ENCODE assay signal across 14 cellular contexts in the genomic region with DNA sequence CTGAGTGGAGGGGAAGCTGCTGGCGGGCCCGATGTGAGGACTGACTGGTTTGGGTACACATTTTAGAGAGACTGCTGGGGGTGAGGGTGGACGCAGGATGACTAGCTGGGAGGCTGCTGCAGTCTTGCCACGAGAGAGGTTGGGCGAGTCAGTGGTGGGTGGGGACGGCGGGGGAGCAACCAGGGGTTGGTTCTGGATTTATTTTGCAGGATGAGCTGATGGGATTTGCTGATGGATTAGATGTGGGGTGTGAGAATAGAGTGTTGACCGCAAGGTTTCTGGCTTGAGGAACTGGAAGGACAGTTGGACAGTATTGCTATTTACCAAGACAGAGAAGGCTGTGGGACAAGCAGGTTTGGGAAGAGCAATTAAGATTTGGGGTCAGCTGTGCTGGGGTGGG. TPM values are rescaled to one million over a fixed set of nuclear protein-coding genes. Genes with fewer than 3 reads are reported as not detected.
DNase-seq lines count a peak whose midpoint lies in the region; ATAC-seq and TF ChIP-seq lines count a peak whose summit lies in the region.
"Had no signal": no experiment of that assay in that cellular context is flagged by ENCODE, and none has a peak within 500 bp of the region (broad histone marks: within the 10 kb centered on the region; RNA-seq: fewer than 3 reads in every experiment).

No MANE protein-coding gene starts in this region.

- H3K36me3 ChIP-seq in Caco-2 (ENCODE audit: control insufficient read depth, insufficient read depth, low read length) (peaks cover 3% of the 10 kb centered on the region; the same call in 1 of the 2 replicates), RWPE2 (ENCODE audit: low read depth) (peaks cover 19% of the 10 kb centered on the region), esophagus muscularis mucosa (no peaks in the 10 kb centered on the region), trophoblast cell (ENCODE audit: control insufficient read depth in 1 of 2, insufficient read depth in 2 of 2, low read length in 2 of 2) (peaks cover 24 to 54% of the 10 kb centered on the region in 2 experiments), HAP-1 (replicated peaks) (peaks cover 6% of the 10 kb centered on the region)

- H3K27me3 ChIP-seq in Caco-2 (replicated peaks; ENCODE audit: control insufficient read depth, insufficient read depth, low read length): no peaks in the 10 kb centered on the region
- H3K27me3 ChIP-seq in RWPE2 (ENCODE audit: insufficient read depth, poor library complexity, severe bottlenecking): no peaks in the 10 kb centered on the region
- no peaks in the 10 kb centered on the region for H3K27me3 ChIP-seq in esophagus muscularis mucosa
- no peaks in the 10 kb centered on the region for H3K27me3 ChIP-seq in trophoblast cell (ENCODE audit: insufficient read depth, low read length)
- H3K27me3 ChIP-seq in HAP-1 (ENCODE audit: low read depth): no peaks in the 10 kb centered on the region
- H3K27me3 ChIP-seq: brain microvascular endothelial cell had no signal

- peak overlapping the region; percentile 88 for H3K27ac ChIP-seq in RWPE2 (ENCODE audit: poor library complexity, severe bottlenecking)
- peak overlapping the region; percentile 11 to 73 (median 56) for H3K27ac ChIP-seq in esophagus muscularis mucosa (replicated peaks in 1 of 4)
- no peak overlapping the region for H3K27ac ChIP-seq in trophoblast cell (ENCODE audit: low read depth, low read length)
- H3K27ac ChIP-seq: brain microvascular endothelial cell had no signal

- no peak overlapping the region for H3K4me3 Mint-ChIP-seq in Caco-2 (ENCODE audit: unreplicated experiment)
- H3K4me3 Mint-ChIP-seq: activated T-cell treated with anti-CD3 and anti-CD28 coated beads, Interleukin-2, amount 50 U/mL, for 72 hours had no signal

- H3K4me3 ChIP-seq in Caco-2 (ENCODE audit: low read depth, low read length) (no peak overlapping the region), RWPE2 (ENCODE audit: severe bottlenecking) (no peak overlapping the region), esophagus muscularis mucosa (no peak overlapping the region), trophoblast cell (ENCODE audit: low read depth, low read length) (no peak overlapping the region), HAP-1 (no peak overlapping the region)

- peak; percentile 7; the same call in 2 of the 3 replicates for ATAC-seq in RWPE2 (ENCODE audit: low read depth)
- no peak for ATAC-seq in GM21576 (IDR thresholded peaks at IDR 0.05; ENCODE audit: unreplicated experiment)
- ATAC-seq: activated T-cell treated with anti-CD3 and anti-CD28 coated beads, Interleukin-2, amount 50 U/mL, for 72 hours had no signal

- DNase-seq in Caco-2 (no peak), RWPE2 (ENCODE audit: low spot score) (no peak), esophagus muscularis mucosa (ENCODE audit: extremely low spot score) (no peak), trophoblast cell (no peak), NCI-H1092 treated with DMSO at 0.1 percent for 48 hours (lab: John Stamatoyannopoulos, UW) (no peak), HAP-1 (ENCODE audit: low spot score in 2 of 2) (no peak), NCI-H2196 treated with DMSO at 0.1 percent for 48 hours (lab: John Stamatoyannopoulos, UW; ENCODE audit: unreplicated experiment) (no peak)
- DNase-seq: activated T-cell treated with anti-CD3 and anti-CD28 coated beads, Interleukin-2, amount 50 U/mL, for 72 hours; brain microvascular endothelial cell; DMS79; kidney glomerular epithelial cell; NCI-H446; stimulated activated CD4-positive, alpha-beta T cell treated with anti-CD3 and anti-CD28 coated beads, Interleukin-4, amount 100 ng/mL, for 24 hours had no signal

- H2BK120ac ChIP-seq in trophoblast cell (ENCODE audit: insufficient read depth, low read length, poor library complexity): no peak overlapping the region

- no peak overlapping the region for H3K14ac ChIP-seq in trophoblast cell (ENCODE audit: low read length)

- no peak overlapping the region for H2BK12ac ChIP-seq in trophoblast cell (ENCODE audit: low read length)

- no peaks in the 10 kb centered on the region for H3K27me3 Mint-ChIP-seq in Caco-2 (ENCODE audit: insufficient read depth, unreplicated experiment)

- in situ Hi-C loops in HAP-1 (cut with MboI; ENCODE audit: low sequenced_read_pairs): no loop called here

- no peak for TF ChIP-seq EP300 in esophagus muscularis mucosa (IDR thresholded peaks at IDR 0.05)

- H4K8ac ChIP-seq in trophoblast cell (ENCODE audit: low read depth, low read length): no peak overlapping the region

- no peak overlapping the region for H2BK5ac ChIP-seq in trophoblast cell (ENCODE audit: low read depth, low read length, poor library complexity)

- no peak overlapping the region for H4K91ac ChIP-seq in trophoblast cell (ENCODE audit: low read depth, low read length)

- peaks cover 45% of the 10 kb centered on the region for H3K4me1 ChIP-seq in Caco-2
- H3K4me1 ChIP-seq in RWPE2 (ENCODE audit: insufficient read depth, poor library complexity, severe bottlenecking): peaks cover 74% of the 10 kb centered on the region
- peaks cover 99 to 100% (median 100%) of the 10 kb centered on the region in 4 donors for H3K4me1 ChIP-seq in esophagus muscularis mucosa
- peaks cover 59 to 74% of the 10 kb centered on the region in 2 experiments for H3K4me1 ChIP-seq in trophoblast cell (ENCODE audit: control insufficient read depth in 1 of 2, insufficient read depth in 2 of 2, low read length in 2 of 2)
- peaks cover 12% of the 10 kb centered on the region for H3K4me1 ChIP-seq in HAP-1

- no peak overlapping the region for H2AFZ ChIP-seq in trophoblast cell (ENCODE audit: insufficient read depth, low read length, poor library complexity)

- intact Hi-C loops in Caco-2 (cut with micrococcal nuclease; ENCODE audit: unreplicated experiment) (no loop called here), esophagus muscularis mucosa (cut with DNase I) (no loop called here)

- H3K9me3 ChIP-seq in Caco-2 (no peaks in the 10 kb centered on the region), RWPE2 (ENCODE audit: severe bottlenecking) (no peaks in the 10 kb centered on the region), esophagus muscularis mucosa (no peaks in the 10 kb centered on the region), trophoblast cell (ENCODE audit: insufficient read depth, low read depth, low read length) (no peaks in the 10 kb centered on the region), HAP-1 (no peaks in the 10 kb centered on the region)

- peaks cover 25% of the 10 kb centered on the region for H3K36me3 Mint-ChIP-seq in Caco-2 (ENCODE audit: insufficient read depth, unreplicated experiment)

- CTCF ChIA-PET in Caco-2 (lab: Charles Lee): interaction anchor here (0.6 kb wide), 1 partner anchor 44 kb away, joined by 5 read pairs; no protein-coding TSS in a partner anchor

- no peak overlapping the region for H3K18ac ChIP-seq in trophoblast cell (ENCODE audit: low read length)

- H4K12ac ChIP-seq in trophoblast cell (ENCODE audit: low read depth, low read length): no peak overlapping the region

- H3K4me2 ChIP-seq in trophoblast cell (ENCODE audit: low read length): no peak overlapping the region

- H3K9ac ChIP-seq in trophoblast cell (ENCODE audit: low read length): no peak overlapping the region

- TF ChIP-seq POLR2A in esophagus muscularis mucosa (IDR thresholded peaks at IDR 0.05; ENCODE audit: low read depth): no peak

- no peaks in the 10 kb centered on the region for H3K9me3 Mint-ChIP-seq in Caco-2 (ENCODE audit: unreplicated experiment)
- H3K9me3 Mint-ChIP-seq: activated T-cell treated with anti-CD3 and anti-CD28 coated beads, Interleukin-2, amount 50 U/mL, for 72 hours had no signal

- BruUV-seq in Caco-2 (replicated peaks; lab: Mats Ljungman, UMichigan): no TSS peak

- POLR2A ChIA-PET in Caco-2 (lab: Charles Lee): no interaction called here

- peaks cover 19% of the 10 kb centered on the region for H3K79me1 ChIP-seq in trophoblast cell (ENCODE audit: low read length)

- peaks cover 78% of the 10 kb centered on the region for H3K79me2 ChIP-seq in trophoblast cell (ENCODE audit: control insufficient read depth, insufficient read depth, low read length, poor library complexity)

- no peak overlapping the region for H3K23ac ChIP-seq in trophoblast cell (ENCODE audit: low read length)

- H3K4me1 Mint-ChIP-seq in Caco-2 (ENCODE audit: low read depth, unreplicated experiment): peaks cover 42% of the 10 kb centered on the region

- peak overlapping the region; percentile 28 for H3K4ac ChIP-seq in trophoblast cell (ENCODE audit: low read depth, low read length)

- TF ChIP-seq CTCF in Caco-2 (IDR thresholded peaks at IDR 0.05; ENCODE audit: insufficient read depth in 1 of 2, low read depth in 1 of 2, low read length in 1 of 2, severe bottlenecking in 1 of 2, unreplicated experiment in 1 of 2): no peak
- TF ChIP-seq CTCF in RWPE2 (IDR thresholded peaks at IDR 0.05; ENCODE audit: poor library complexity, severe bottlenecking): no peak
- TF ChIP-seq CTCF in esophagus muscularis mucosa (IDR thresholded peaks at IDR 0.05): no peak

- H2AK5ac ChIP-seq in trophoblast cell (ENCODE audit: low read length): no peak overlapping the region

- peak overlapping the region; percentile 47 for H3K27ac Mint-ChIP-seq in Caco-2 (ENCODE audit: unreplicated experiment)
- H3K27ac Mint-ChIP-seq: activated T-cell treated with anti-CD3 and anti-CD28 coated beads, Interleukin-2, amount 50 U/mL, for 72 hours had no signal

- WGBS in esophagus muscularis mucosa: 76% methylated on average over 8 of the region's 8 CpGs
- WGBS in trophoblast cell (ENCODE audit: extremely low coverage, insufficient coverage, insufficient read length): no CpG with 5 or more reads among the region's 8 CpGs

RNA-seq across cellular contexts. Expression of gene NDST1, which starts 5.8 kb away (rescaled TPM):
- 106 and 110 TPM in 2 replicates for total RNA-seq in Caco-2 (2022)
- total RNA-seq in esophagus muscularis mucosa: 100 to 1,000 TPM in 1 of 4 donors, 10 to 100 TPM in 3; 48.2 to 113 (median 74.5) TPM
- polyA plus RNA-seq in trophoblast cell (2013): 98.1 and 98.9 TPM in 2 replicates

RNA-seq across cellular contexts. Expression of gene RPS14, which starts 52.6 kb away (rescaled TPM):
- 2,300 and 2,382 TPM in 2 replicates for total RNA-seq in Caco-2 (2022)
- 1,000 to 10,000 TPM; 1,492 to 3,727 (median 2,626) TPM for total RNA-seq in esophagus muscularis mucosa
- 2,982 and 3,060 TPM in 2 replicates for polyA plus RNA-seq in trophoblast cell (2013)
